ENCODE assay signal across 1 cellular context in the genomic region with DNA sequence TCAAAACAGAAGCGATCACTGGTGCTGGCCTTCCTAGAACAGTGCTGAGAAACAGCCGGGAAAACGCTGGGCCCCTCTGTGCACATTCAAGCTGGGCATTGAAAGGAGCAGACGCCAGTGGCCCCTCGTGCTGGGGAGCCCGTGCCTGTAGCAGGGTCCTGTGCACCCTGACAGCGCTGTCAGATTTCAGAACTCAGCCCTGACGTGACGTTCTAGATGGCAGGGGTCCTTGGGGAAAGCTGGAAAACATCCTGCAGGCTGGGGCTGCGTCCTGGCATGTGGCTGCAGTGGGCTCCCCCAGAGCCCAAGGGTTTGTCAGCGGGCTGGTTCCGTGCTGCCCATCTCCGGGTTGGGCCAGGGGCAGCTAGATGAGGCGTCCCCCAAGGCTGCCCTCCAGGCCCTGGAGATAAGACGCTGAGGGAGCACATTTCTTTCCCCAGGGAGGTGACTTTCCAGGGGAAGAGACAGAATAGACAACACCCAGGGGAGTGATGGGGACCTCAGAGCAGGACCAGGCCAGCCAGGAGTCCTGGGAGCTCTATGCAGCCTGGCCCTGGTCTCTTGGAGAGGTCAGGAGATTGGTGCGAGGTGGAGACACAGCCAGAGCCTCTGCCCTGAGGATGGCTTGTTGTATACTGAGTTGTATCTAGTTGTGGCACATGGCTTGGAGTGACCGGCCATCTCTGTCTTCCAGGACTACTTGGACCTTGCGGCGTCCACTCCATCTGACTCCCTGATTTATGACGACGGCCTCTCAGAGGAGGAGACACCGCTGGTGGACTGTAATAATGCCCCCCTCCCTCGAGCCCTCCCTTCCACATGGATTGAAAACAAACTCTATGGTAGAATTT.
TF ChIP-seq lines count a peak whose summit lies in the region.

No MANE protein-coding gene starts in this region.

TF ChIP-seq in GM12878, 131 proteins besides CTCF, POLR2A, EP300 and RAD21 (continued from another document):
- TF ChIP-seq, protein P1, sequence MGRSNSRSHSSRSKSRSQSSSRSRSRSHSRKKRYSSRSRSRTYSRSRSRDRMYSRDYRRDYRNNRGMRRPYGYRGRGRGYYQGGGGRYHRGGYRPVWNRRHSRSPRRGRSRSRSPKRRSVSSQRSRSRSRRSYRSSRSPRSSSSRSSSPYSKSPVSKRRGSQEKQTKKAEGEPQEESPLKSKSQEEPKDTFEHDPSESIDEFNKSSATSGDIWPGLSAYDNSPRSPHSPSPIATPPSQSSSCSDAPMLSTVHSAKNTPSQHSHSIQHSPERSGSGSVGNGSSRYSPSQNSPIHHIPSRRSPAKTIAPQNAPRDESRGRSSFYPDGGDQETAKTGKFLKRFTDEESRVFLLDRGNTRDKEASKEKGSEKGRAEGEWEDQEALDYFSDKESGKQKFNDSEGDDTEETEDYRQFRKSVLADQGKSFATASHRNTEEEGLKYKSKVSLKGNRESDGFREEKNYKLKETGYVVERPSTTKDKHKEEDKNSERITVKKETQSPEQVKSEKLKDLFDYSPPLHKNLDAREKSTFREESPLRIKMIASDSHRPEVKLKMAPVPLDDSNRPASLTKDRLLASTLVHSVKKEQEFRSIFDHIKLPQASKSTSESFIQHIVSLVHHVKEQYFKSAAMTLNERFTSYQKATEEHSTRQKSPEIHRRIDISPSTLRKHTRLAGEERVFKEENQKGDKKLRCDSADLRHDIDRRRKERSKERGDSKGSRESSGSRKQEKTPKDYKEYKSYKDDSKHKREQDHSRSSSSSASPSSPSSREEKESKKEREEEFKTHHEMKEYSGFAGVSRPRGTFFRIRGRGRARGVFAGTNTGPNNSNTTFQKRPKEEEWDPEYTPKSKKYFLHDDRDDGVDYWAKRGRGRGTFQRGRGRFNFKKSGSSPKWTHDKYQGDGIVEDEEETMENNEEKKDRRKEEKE (IDR thresholded peaks at IDR 0.05): no peak
- TF ChIP-seq, protein P2, sequence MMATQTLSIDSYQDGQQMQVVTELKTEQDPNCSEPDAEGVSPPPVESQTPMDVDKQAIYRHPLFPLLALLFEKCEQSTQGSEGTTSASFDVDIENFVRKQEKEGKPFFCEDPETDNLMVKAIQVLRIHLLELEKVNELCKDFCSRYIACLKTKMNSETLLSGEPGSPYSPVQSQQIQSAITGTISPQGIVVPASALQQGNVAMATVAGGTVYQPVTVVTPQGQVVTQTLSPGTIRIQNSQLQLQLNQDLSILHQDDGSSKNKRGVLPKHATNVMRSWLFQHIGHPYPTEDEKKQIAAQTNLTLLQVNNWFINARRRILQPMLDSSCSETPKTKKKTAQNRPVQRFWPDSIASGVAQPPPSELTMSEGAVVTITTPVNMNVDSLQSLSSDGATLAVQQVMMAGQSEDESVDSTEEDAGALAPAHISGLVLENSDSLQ (IDR thresholded peaks at IDR 0.05): no peak
- TF ChIP-seq, protein P3, sequence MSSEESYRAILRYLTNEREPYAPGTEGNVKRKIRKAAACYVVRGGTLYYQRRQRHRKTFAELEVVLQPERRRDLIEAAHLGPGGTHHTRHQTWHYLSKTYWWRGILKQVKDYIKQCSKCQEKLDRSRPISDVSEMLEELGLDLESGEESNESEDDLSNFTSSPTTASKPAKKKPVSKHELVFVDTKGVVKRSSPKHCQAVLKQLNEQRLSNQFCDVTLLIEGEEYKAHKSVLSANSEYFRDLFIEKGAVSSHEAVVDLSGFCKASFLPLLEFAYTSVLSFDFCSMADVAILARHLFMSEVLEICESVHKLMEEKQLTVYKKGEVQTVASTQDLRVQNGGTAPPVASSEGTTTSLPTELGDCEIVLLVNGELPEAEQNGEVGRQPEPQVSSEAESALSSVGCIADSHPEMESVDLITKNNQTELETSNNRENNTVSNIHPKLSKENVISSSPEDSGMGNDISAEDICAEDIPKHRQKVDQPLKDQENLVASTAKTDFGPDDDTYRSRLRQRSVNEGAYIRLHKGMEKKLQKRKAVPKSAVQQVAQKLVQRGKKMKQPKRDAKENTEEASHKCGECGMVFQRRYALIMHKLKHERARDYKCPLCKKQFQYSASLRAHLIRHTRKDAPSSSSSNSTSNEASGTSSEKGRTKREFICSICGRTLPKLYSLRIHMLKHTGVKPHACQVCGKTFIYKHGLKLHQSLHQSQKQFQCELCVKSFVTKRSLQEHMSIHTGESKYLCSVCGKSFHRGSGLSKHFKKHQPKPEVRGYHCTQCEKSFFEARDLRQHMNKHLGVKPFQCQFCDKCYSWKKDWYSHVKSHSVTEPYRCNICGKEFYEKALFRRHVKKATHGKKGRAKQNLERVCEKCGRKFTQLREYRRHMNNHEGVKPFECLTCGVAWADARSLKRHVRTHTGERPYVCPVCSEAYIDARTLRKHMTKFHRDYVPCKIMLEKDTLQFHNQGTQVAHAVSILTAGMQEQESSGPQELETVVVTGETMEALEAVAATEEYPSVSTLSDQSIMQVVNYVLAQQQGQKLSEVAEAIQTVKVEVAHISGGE (CRISPR knock-in tag; IDR thresholded peaks at IDR 0.05): no peak
- TF ChIP-seq, protein P4, sequence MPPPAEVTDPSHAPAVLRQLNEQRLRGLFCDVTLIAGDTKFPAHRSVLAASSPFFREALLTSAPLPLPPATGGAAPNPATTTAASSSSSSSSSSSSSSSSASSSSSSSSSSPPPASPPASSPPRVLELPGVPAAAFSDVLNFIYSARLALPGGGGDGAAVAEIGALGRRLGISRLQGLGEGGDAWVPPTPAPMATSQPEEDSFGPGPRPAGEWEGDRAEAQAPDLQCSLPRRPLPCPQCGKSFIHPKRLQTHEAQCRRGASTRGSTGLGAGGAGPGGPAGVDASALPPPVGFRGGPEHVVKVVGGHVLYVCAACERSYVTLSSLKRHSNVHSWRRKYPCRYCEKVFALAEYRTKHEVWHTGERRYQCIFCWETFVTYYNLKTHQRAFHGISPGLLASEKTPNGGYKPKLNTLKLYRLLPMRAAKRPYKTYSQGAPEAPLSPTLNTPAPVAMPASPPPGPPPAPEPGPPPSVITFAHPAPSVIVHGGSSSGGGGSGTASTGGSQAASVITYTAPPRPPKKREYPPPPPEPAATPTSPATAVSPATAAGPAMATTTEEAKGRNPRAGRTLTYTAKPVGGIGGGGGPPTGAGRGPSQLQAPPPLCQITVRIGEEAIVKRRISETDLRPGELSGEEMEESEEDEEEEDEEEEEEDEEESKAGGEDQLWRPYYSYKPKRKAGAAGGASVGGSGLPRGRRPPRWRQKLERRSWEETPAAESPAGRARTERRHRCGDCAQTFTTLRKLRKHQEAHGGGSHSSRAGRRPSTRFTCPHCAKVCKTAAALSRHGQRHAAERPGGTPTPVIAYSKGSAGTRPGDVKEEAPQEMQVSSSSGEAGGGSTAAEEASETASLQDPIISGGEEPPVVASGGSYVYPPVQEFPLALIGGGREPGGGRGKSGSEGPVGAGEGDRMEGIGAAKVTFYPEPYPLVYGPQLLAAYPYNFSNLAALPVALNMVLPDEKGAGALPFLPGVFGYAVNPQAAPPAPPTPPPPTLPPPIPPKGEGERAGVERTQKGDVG (CRISPR knock-in tag; IDR thresholded peaks at IDR 0.05): no peak
- TF ChIP-seq ETV6 (conservative IDR thresholded peaks at IDR 0.05 in 1 of 2, IDR thresholded peaks at IDR 0.05 in 1 of 2; ENCODE audit: borderline replicate concordance in 1 of 2, low read depth in 1 of 2) (no peak), MYB (IDR thresholded peaks at IDR 0.05; ENCODE audit: borderline replicate concordance, low read depth, low read length) (no peak), MTA2 (IDR thresholded peaks at IDR 0.05; ENCODE audit: low read depth) (no peak), CBFB (IDR thresholded peaks at IDR 0.05; ENCODE audit: low read depth) (no peak), TCF7 (IDR thresholded peaks at IDR 0.05; ENCODE audit: borderline replicate concordance) (no peak), KAT2A (conservative IDR thresholded peaks at IDR 0.05; ENCODE audit: control insufficient read depth, low read depth, low read length) (no peak), POLR2AphosphoS2 (IDR thresholded peaks at IDR 0.05; ENCODE audit: low read depth, low read length) (no peak), STAT3 (IDR thresholded peaks at IDR 0.05; ENCODE audit: low read depth, low read length) (no peak), BHLHE40 (IDR thresholded peaks at IDR 0.05; ENCODE audit: borderline replicate concordance in 1 of 2, low read depth in 2 of 2, low read length in 1 of 2) (no peak), SUPT20H (IDR thresholded peaks at IDR 0.05; ENCODE audit: borderline replicate concordance, control insufficient read depth, low read depth, low read length) (no peak), NR2C1 (IDR thresholded peaks at IDR 0.05) (no peak), ZBED1 (IDR thresholded peaks at IDR 0.05; ENCODE audit: borderline replicate concordance) (no peak), SREBF1 (IDR thresholded peaks at IDR 0.05; ENCODE audit: low read length) (no peak), IKZF1 (conservative IDR thresholded peaks at IDR 0.05) (no peak), JUNB (IDR thresholded peaks at IDR 0.05) (no peak)
